ENCODE assay signal across 32 cellular contexts in genomic region chr6:152290693-152291092, GRCh38.
"Had no signal": no experiment of that assay in that cellular context is flagged by ENCODE, and none has a peak within 500 bp of the region (broad histone marks: within the 10 kb centered on the region; RNA-seq: fewer than 3 reads in every experiment).

No MANE protein-coding gene starts in this region.

- H3K27ac ChIP-seq: Peyer's patch, RWPE1, SJSA1, VCaP had no signal

- FAIRE-seq: bronchial epithelial cell had no signal

- H3K4me3 ChIP-seq: MG63, Peyer's patch, SJSA1 had no signal

- ATAC-seq: activated CD8-positive, alpha-beta memory T cell treated with anti-CD3 and anti-CD28 coated beads, Interleukin-2, amount 10 ng/mL, durations not matched to agents 7 days and 5 days; activated naive CD8-positive, alpha-beta T cell treated with anti-CD3 and anti-CD28 coated beads, Interleukin-2, amount 50 U/mL, for 24 hours; PC-3 had no signal

- H3K4me1 ChIP-seq: Peyer's patch, SJSA1 had no signal

- DNase-seq: activated B cell treated with CpG ODN at 0.5 μM for 24 hours; activated CD4-positive, alpha-beta memory T cell treated with anti-CD3 and anti-CD28 coated beads, Interleukin-2, amount 10 ng/mL, durations not matched to agents 7 days and 5 days; activated CD4-positive, alpha-beta T cell treated with anti-CD3 and anti-CD28 coated beads for 1 hour; activated CD4-positive, alpha-beta T cell treated with anti-CD3 and anti-CD28 coated beads for 48 hours; activated CD8-positive, alpha-beta memory T cell treated with anti-CD3 and anti-CD28 coated beads for 24 hours; activated CD8-positive, alpha-beta memory T cell treated with anti-CD3 and anti-CD28 coated beads, Interleukin-2, amount 10 ng/mL, durations not matched to agents 7 days and 5 days; activated CD8-positive, alpha-beta memory T cell treated with anti-CD3 and anti-CD28 coated beads, Interleukin-2, amount 50 U/mL, for 48 hours; activated effector memory CD4-positive, alpha-beta T cell treated with Interleukin-2 at 50 U/mL for 16 hours; activated naive CD4-positive, alpha-beta T cell treated with anti-CD3 and anti-CD28 coated beads, Interleukin-2, amount 10 ng/mL, durations not matched to agents 7 days and 5 days; activated naive CD8-positive, alpha-beta T cell treated with anti-CD3 and anti-CD28 coated beads, Interleukin-2, amount 50 U/mL, for 24 hours; activated T-cell treated with anti-CD3 and anti-CD28 coated beads, Interleukin-2, amount 50 U/mL, for 48 hours; central memory CD4-positive, alpha-beta T cell; Kasumi-1; KG1; MG63; NCI-H1048; NCI-H1105 treated with DMSO at 0.1 percent for 48 hours; NCI-H1436; NCI-H1694; NCI-H2029; NCI-H345; NCI-H526; NCI-H748 treated with DMSO at 0.1 percent for 48 hours; NK-92 treated with Interleukin-12 subunit alpha and Interleukin-12 subunit beta, amount 100 ng/mL, for 24 hours; PC-3; Peyer's patch; SHP77; SK-N-SH had no signal

- H3K27me3 ChIP-seq: MG63, Peyer's patch, SJSA1 had no signal

- H3K9me3 ChIP-seq: MG63, Peyer's patch, SJSA1, SK-N-SH had no signal
